Comparison of ENCODE assay signal across 8 cellular contexts in the genomic region with DNA sequence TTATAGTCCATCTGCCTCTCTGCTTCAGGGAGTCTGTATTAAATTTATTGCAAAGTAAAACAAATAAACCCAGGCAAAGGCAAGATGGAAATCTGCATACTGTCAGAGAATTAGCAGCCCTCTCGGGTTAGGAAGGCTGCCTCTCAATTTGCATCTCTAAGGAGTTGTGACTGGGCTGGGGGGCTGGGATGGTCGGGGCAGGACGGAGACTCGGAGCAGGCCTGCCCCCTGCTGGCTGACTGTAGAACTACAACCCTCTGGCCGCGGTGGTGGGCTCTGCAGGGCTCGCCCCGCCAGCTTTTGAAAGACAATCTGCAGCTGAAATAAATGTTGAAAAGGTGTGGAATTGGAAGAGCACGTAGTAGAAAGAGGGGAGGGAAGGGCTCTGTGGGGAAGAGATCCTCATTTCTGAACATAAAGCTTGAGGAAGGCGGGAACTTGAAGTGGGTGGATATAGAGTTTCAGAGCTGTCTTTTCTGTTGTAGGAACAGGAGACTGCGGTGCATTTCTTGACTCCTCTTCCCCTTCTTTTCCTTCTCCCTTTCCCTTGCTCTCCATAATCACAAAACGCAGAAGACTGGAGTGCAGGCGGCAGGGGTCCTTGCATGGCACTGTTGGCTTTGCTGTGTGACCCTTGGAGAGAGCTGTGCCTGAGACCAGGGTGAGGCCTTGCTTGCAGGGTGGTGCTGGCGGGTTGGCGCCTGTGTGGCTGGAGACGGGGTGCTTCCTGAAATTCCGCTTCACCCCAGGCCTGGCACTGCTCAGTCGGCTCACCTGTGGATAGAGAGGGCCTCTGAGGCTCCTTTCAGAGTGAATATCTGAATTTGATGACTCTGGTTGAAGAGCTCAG.
A peak's percentile ranks its signal among the peaks of the same experiment; 100 is the strongest.
DNase-seq lines count a peak whose midpoint lies in the region; ATAC-seq lines count a peak whose summit lies in the region.

No MANE protein-coding gene starts in this region.

- ATAC-seq in HG03432 (IDR thresholded peaks at IDR 0.05; ENCODE audit: unreplicated experiment) (peak; percentile 83), HG03565 (IDR thresholded peaks at IDR 0.05; ENCODE audit: unreplicated experiment) (no peak)

- DNase-seq in activated gamma-delta T cell treated with Interleukin-2 at 50 U/mL for 16 hours (peak; percentile 62), activated gamma-delta T cell (lab: John Stamatoyannopoulos, UW) (no peak), SW480 (ENCODE audit: low spot score) (peak; percentile 4), astrocyte of the hippocampus (ENCODE audit: low read depth, low spot score) (peak; percentile 72), iPS-NIHi7 (ENCODE audit: extremely low spot score) (peak; percentile 88)
- DNase-seq in stimulated activated CD4-positive, alpha-beta T cell treated with anti-CD3 and anti-CD28 coated beads, Interleukin-4, amount 100 ng/mL, for 1 hour: peak; percentile 62
